Comparison of ENCODE assay signal across 28 cellular contexts in the genomic region with DNA sequence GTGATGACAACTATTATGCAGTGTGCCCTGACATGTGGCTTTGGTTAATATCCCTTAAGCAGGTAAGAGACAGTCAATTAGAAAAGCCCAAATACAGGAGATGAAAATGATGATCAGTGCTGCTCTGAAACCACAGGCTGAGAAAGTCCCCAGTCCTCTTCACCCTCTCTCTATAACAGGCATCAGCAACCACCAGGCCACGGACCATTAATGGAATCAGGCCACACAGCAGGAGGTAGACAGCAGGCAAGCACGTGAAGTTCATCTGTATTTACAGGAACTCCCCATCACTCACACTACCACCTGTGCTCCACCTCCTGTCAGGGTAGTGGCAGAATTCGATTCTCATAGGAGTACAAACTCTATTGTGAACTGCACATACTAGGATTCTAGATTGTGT.
"Had no signal": no experiment of that assay in that cellular context is flagged by ENCODE, and none has a peak within 500 bp of the region (broad histone marks: within the 10 kb centered on the region; RNA-seq: fewer than 3 reads in every experiment).

No MANE protein-coding gene starts in this region.

- H3K4me1 ChIP-seq: stomach, suprapubic skin, testis, thyroid gland, tibial artery, tibial nerve, transverse colon, upper lobe of left lung, upper lobe of right lung, uterus, vagina had no signal

- H3K4me3 ChIP-seq: stomach, suprapubic skin, testis, thoracic aorta, thyroid gland, tibial artery, tibial nerve, transverse colon, upper lobe of left lung, upper lobe of right lung, uterus, vagina had no signal

- H3K36me3 Mint-ChIP-seq: stimulated activated effector memory CD8-positive, alpha-beta T cell treated with anti-CD3 and anti-CD28 coated beads, Interleukin-12 subunit alpha, Interleukin-12 subunit beta, amount 100 ng/mL, for 72 hours; stimulated activated memory B cell treated with anti-CD40 and anti-IgM and Interleukin-4, amounts not matched to agents 10 μg/mL and 1 μg/mL and 100 μg/mL, for 72 hours; stimulated activated naive B cell treated with anti-CD40 and anti-IgM and Interleukin-4, amounts not matched to agents 10 μg/mL and 1 μg/mL and 100 μg/mL, for 72 hours; type B pancreatic cell had no signal

- H3K4me1 Mint-ChIP-seq: stimulated activated effector memory CD8-positive, alpha-beta T cell treated with anti-CD3 and anti-CD28 coated beads, Interleukin-12 subunit alpha, Interleukin-12 subunit beta, amount 100 ng/mL, for 72 hours; stimulated activated memory B cell treated with anti-CD40 and anti-IgM and Interleukin-4, amounts not matched to agents 10 μg/mL and 1 μg/mL and 100 μg/mL, for 72 hours; stimulated activated naive B cell treated with anti-CD40 and anti-IgM and Interleukin-4, amounts not matched to agents 10 μg/mL and 1 μg/mL and 100 μg/mL, for 72 hours; stimulated activated naive CD8-positive, alpha-beta T cell treated with anti-CD3 and anti-CD28 coated beads, Interleukin-15, amount 100 ng/mL, for 72 hours had no signal

- H3K27me3 ChIP-seq: stomach, suprapubic skin, testis, thyroid gland, tibial artery, tibial nerve, transverse colon, upper lobe of left lung, upper lobe of right lung, uterus, vagina had no signal

- H3K4me3 Mint-ChIP-seq: stimulated activated effector memory CD8-positive, alpha-beta T cell treated with anti-CD3 and anti-CD28 coated beads, Interleukin-12 subunit alpha, Interleukin-12 subunit beta, amount 100 ng/mL, for 72 hours; stimulated activated memory B cell treated with anti-CD40 and anti-IgM and Interleukin-4, amounts not matched to agents 10 μg/mL and 1 μg/mL and 100 μg/mL, for 72 hours; stimulated activated naive B cell treated with anti-CD40 and anti-IgM and Interleukin-4, amounts not matched to agents 10 μg/mL and 1 μg/mL and 100 μg/mL, for 72 hours; stimulated activated naive CD8-positive, alpha-beta T cell treated with anti-CD3 and anti-CD28 coated beads, Interleukin-15, amount 100 ng/mL, for 72 hours; stimulated activated naive CD8-positive, alpha-beta T cell treated with anti-CD3 and anti-CD28 coated beads, Interleukin-15, Interleukin-2, amounts not matched to agents 100 ng/mL and 50 ng/mL, for 24 hours; type B pancreatic cell had no signal

- H3K27me3 Mint-ChIP-seq: stimulated activated memory B cell treated with anti-CD40 and anti-IgM and Interleukin-4, amounts not matched to agents 10 μg/mL and 1 μg/mL and 100 μg/mL, for 72 hours; stimulated activated naive B cell treated with anti-CD40 and anti-IgM and Interleukin-4, amounts not matched to agents 10 μg/mL and 1 μg/mL and 100 μg/mL, for 72 hours; stimulated activated naive CD8-positive, alpha-beta T cell treated with anti-CD3 and anti-CD28 coated beads, Interleukin-15, amount 100 ng/mL, for 72 hours; stimulated activated naive CD8-positive, alpha-beta T cell treated with anti-CD3 and anti-CD28 coated beads, Interleukin-15, Interleukin-2, amounts not matched to agents 100 ng/mL and 50 ng/mL, for 24 hours; type B pancreatic cell had no signal

- ATAC-seq: stimulated activated effector memory CD8-positive, alpha-beta T cell treated with anti-CD3 and anti-CD28 coated beads, Interleukin-12 subunit alpha, Interleukin-12 subunit beta, amount 100 ng/mL, for 72 hours; stimulated activated memory B cell treated with anti-CD40 and anti-IgM and Interleukin-4, amounts not matched to agents 10 μg/mL and 1 μg/mL and 100 μg/mL, for 72 hours; stimulated activated naive B cell treated with anti-CD40 and anti-IgM and Interleukin-4, amounts not matched to agents 10 μg/mL and 1 μg/mL and 100 μg/mL, for 72 hours; stimulated activated naive CD8-positive, alpha-beta T cell treated with anti-CD3 and anti-CD28 coated beads, Interleukin-15, amount 100 ng/mL, for 72 hours; stimulated activated naive CD8-positive, alpha-beta T cell treated with anti-CD3 and anti-CD28 coated beads, Interleukin-15, Interleukin-2, amounts not matched to agents 100 U/mL and 50 U/mL, for 24 hours; upper lobe of right lung had no signal

- H3K27ac ChIP-seq: stomach, suprapubic skin, testis, thoracic aorta, thyroid gland, tibial artery, tibial nerve, transverse colon, upper lobe of left lung, upper lobe of right lung, uterus, vagina had no signal

- H3K9me3 Mint-ChIP-seq: stimulated activated naive B cell treated with anti-CD40 and anti-IgM and Interleukin-4, amounts not matched to agents 10 μg/mL and 1 μg/mL and 100 μg/mL, for 72 hours; type B pancreatic cell had no signal

- DNase-seq: stimulated activated CD4-positive, alpha-beta T cell treated with anti-CD3 and anti-CD28 coated beads, Interleukin-2, amount 100 ng/mL, for 48 hours; stimulated activated CD4-positive, alpha-beta T cell treated with anti-CD3 and anti-CD28 coated beads, Interleukin-4, amount 100 ng/mL, for 1 hour; stimulated activated CD4-positive, alpha-beta T cell treated with anti-CD3 and anti-CD28 coated beads, Interleukin-4, amount 100 ng/mL, for 24 hours; stimulated activated CD4-positive, alpha-beta T cell treated with anti-CD3 and anti-CD28 coated beads, Interleukin-4, amount 100 ng/mL, for 4 hours; stimulated activated CD8-positive, alpha-beta memory T cell treated with anti-CD3 and anti-CD28 coated beads, Interleukin-4, amount 100 ng/mL, for 48 hours; stimulated activated naive B cell treated with anti-CD40 and anti-IgM and Interleukin-4, amounts not matched to agents 10 μg/mL and 1 μg/mL and 100 μg/mL, for 72 hours; stimulated activated naive CD4-positive, alpha-beta T cell; stimulated activated naive CD4-positive, alpha-beta T cell treated with Interleukin-2 at 50 U/mL for 16 hours; stimulated activated naive CD8-positive, alpha-beta T cell treated with anti-CD3 and anti-CD28 coated beads, Interleukin-15, amount 100 ng/mL, for 72 hours; stimulated activated naive CD8-positive, alpha-beta T cell treated with anti-CD3 and anti-CD28 coated beads, Interleukin-15, Interleukin-2, amounts not matched to agents 100 U/mL and 50 U/mL, for 24 hours; stomach; substantia nigra; testis; thyroid gland; tibial artery; transverse colon; trophoblast cell; upper lobe of left lung; upper lobe of right lung; uterus had no signal

- H3K27ac Mint-ChIP-seq: stimulated activated effector memory CD8-positive, alpha-beta T cell treated with anti-CD3 and anti-CD28 coated beads, Interleukin-12 subunit alpha, Interleukin-12 subunit beta, amount 100 ng/mL, for 72 hours; stimulated activated memory B cell treated with anti-CD40 and anti-IgM and Interleukin-4, amounts not matched to agents 10 μg/mL and 1 μg/mL and 100 μg/mL, for 72 hours; stimulated activated naive B cell treated with anti-CD40 and anti-IgM and Interleukin-4, amounts not matched to agents 10 μg/mL and 1 μg/mL and 100 μg/mL, for 72 hours; stimulated activated naive CD8-positive, alpha-beta T cell treated with anti-CD3 and anti-CD28 coated beads, Interleukin-15, amount 100 ng/mL, for 72 hours; stimulated activated naive CD8-positive, alpha-beta T cell treated with anti-CD3 and anti-CD28 coated beads, Interleukin-15, Interleukin-2, amounts not matched to agents 100 ng/mL and 50 ng/mL, for 24 hours; type B pancreatic cell had no signal

- H3K9me3 ChIP-seq: suprapubic skin, testis, thoracic aorta, thyroid gland, tibial artery, upper lobe of left lung, upper lobe of right lung, uterus, vagina had no signal

- H3K36me3 ChIP-seq: stomach, suprapubic skin, thoracic aorta, thyroid gland, tibial artery, tibial nerve, transverse colon, upper lobe of left lung, upper lobe of right lung, uterus, vagina had no signal
